8 cellular contexts compared by ENCODE assay signal in the genomic region with DNA sequence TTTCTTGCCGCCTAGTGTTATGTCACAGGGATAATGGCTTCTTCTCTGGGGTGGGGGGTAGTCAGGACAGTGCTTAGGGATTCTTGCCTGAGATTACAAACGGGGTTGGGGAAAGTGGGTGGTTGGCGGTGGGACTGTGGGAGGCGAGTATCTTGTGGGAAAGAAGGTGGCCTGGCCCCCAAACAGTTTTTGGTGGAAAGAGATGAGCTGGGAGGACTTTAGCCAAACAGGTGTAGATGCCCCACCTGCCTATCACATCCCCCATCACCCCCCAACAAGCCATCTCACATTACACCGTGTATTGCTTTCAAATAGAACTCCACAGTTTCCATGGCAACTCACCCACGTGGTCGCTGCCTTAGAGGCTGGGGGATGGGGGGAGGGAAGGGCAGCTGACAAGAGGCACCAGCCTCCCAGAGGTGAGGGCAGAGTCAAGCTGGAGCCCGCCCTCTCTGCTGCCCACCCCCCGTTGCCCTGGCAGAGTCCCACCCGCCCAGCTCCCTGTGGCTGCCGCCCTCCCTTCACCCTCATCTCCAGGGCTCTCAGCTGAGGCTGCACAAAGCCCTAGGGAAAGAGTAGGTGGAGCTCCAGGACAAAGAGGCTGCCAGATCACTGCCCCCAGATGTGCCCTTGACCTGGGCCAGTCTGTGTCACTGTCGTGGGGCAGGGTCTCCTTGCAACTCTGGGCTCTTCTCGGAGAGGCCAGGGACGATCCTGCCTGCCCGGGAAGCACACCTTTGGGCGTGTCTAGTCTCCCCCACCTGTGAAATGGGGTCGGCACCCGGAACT.
DNase-seq lines count a peak whose midpoint lies in the region; ATAC-seq, FAIRE-seq and TF ChIP-seq lines count a peak whose summit lies in the region.

No MANE protein-coding gene starts in this region.

- no peaks in the 10 kb centered on the region for H3K79me2 ChIP-seq in mammary epithelial cell (ENCODE audit: insufficient read depth, low read length)

- no TSS peak for BruUV-seq in mammary epithelial cell (replicated peaks; lab: Mats Ljungman, UMichigan)

- FAIRE-seq in HTR-8/SVneo (lab: Jason Lieb, UNC) = peak; percentile 78

- no peak overlapping the region for H2AFZ ChIP-seq in mammary epithelial cell (ENCODE audit: low read depth, low read length)

- intact Hi-C loops in mammary epithelial cell (cut with micrococcal nuclease) = no loop called here

- in situ Hi-C loops in brain microvascular endothelial cell (cut with HindIII; ENCODE audit: low pct_ligation_motif_present, low sequenced_read_pairs) = no loop called here
- in situ Hi-C loops in mammary epithelial cell (cut with MboI; ENCODE audit: low sequenced_read_pairs in 2 of 2) = no loop called here

- no peak overlapping the region for H3K4me2 ChIP-seq in mammary epithelial cell (ENCODE audit: insufficient read depth, low read depth, low read length)

- H4K20me1 ChIP-seq in mammary epithelial cell (ENCODE audit: insufficient read depth, low read length) = no peaks in the 10 kb centered on the region

- no peak overlapping the region for H3K9ac ChIP-seq in mammary epithelial cell (ENCODE audit: insufficient read depth, low read length)

- WGBS in tibial nerve, 2 donors = 38 to 39% methylated on average over 15 to 18 of the region's 18 CpGs
- WGBS in mammary epithelial cell (ENCODE audit: low coverage, missing lambda C conversion rate) = 61% methylated on average over 7 of the region's 18 CpGs

- no peak for TF ChIP-seq POLR2A in tibial nerve (IDR thresholded peaks at IDR 0.05)

- no peak for TF ChIP-seq CTCF in brain microvascular endothelial cell (IDR thresholded peaks at IDR 0.05; ENCODE audit: low read depth, low read length, missing control alignments)
- TF ChIP-seq CTCF in tibial nerve (IDR thresholded peaks at IDR 0.05) = no peak
- no peak for TF ChIP-seq CTCF in mammary epithelial cell (conservative IDR thresholded peaks at IDR 0.05 in 1 of 2, IDR thresholded peaks at IDR 0.05 in 1 of 2; ENCODE audit: extremely low read depth in 1 of 2, insufficient read depth in 1 of 2, low read depth in 1 of 2, low read length in 2 of 2)

- H3K27ac ChIP-seq in brain microvascular endothelial cell (no peak overlapping the region), tibial nerve (peak overlapping the region in 2 of 4 donors; percentile 31 to 61), mammary epithelial cell (ENCODE audit: insufficient read depth, low read depth, low read length) (no peak overlapping the region)

- H3K36me3 ChIP-seq in brain microvascular endothelial cell (replicated peaks) (no peaks in the 10 kb centered on the region), tibial nerve (no peaks in the 10 kb centered on the region), mammary epithelial cell (ENCODE audit: insufficient read depth, low read length) (no peaks in the 10 kb centered on the region)

- CTCF ChIA-PET in mammary epithelial cell (lab: Charles Lee; ENCODE audit: low non-redundant PET) = no interaction called here

- no peak for ATAC-seq in GM21737 (IDR thresholded peaks at IDR 0.05; ENCODE audit: unreplicated experiment)

- no peak for DNase-seq in HTR-8/SVneo (ENCODE audit: insufficient read length, low spot score)
- DNase-seq in NCI-H446 (lab: John Stamatoyannopoulos, UW) = peak; percentile 25 to 46
- peak; percentile 32 for DNase-seq in brain microvascular endothelial cell
- peak; percentile 67 for DNase-seq in occipital lobe (lab: John Stamatoyannopoulos, UW)
- DNase-seq in activated CD4-positive, CD25-positive, alpha-beta regulatory T cell treated with anti-CD3 and anti-CD28 coated beads, Interleukin-2, amount 50 U/mL, for 72 hours = no peak
- no peak for DNase-seq in tibial nerve (ENCODE audit: low spot score in 2 of 2)
- DNase-seq in mammary epithelial cell = no peak

- no peak for TF ChIP-seq EP300 in tibial nerve (IDR thresholded peaks at IDR 0.05)

- no peak overlapping the region for H3K4me3 ChIP-seq in brain microvascular endothelial cell (ENCODE audit: low read depth, low read length)
- no peak overlapping the region for H3K4me3 ChIP-seq in tibial nerve
- H3K4me3 ChIP-seq in mammary epithelial cell (replicated peaks in 1 of 3; ENCODE audit: insufficient read depth in 1 of 3, low read depth in 2 of 3, low read length in 3 of 3) = no peak overlapping the region

- dilution Hi-C loops in mammary epithelial cell (cut with HindIII; ENCODE audit: low sequenced_read_pairs) = no loop called here

- H3K4me1 ChIP-seq in tibial nerve (peaks cover 0 to 87% (median 31%) of the 10 kb centered on the region in 4 donors), mammary epithelial cell (ENCODE audit: insufficient read depth, low read length) (peaks cover 25% of the 10 kb centered on the region)

- H3K27me3 ChIP-seq in brain microvascular endothelial cell (replicated peaks) (no peaks in the 10 kb centered on the region), tibial nerve (no peaks in the 10 kb centered on the region), mammary epithelial cell (ENCODE audit: insufficient read depth, low read length) (no peaks in the 10 kb centered on the region)

- no peaks in the 10 kb centered on the region for H3K9me3 ChIP-seq in tibial nerve
- H3K9me3 ChIP-seq in mammary epithelial cell (replicated peaks; ENCODE audit: insufficient read depth, low read length) = no peaks in the 10 kb centered on the region

Comparison
In these comparisons a context has a peak if more than half of its experiments do, and no peak if none do; other contexts are left out.
1. DNase-seq: peak in NCI-H446 (2 of 2), brain microvascular endothelial cell (single experiment) and occipital lobe (single experiment); none in HTR-8/SVneo (single experiment), activated CD4-positive, CD25-positive, alpha-beta regulatory T cell treated with anti-CD3 and anti-CD28 coated beads, Interleukin-2, amount 50 U/mL, for 72 hours (single experiment), tibial nerve (0 of 2) and mammary epithelial cell (single experiment).